ENCODE assay signal across 1 cellular context in genomic region chr19:37511186-37511585, GRCh38.
TF ChIP-seq lines count a peak whose summit lies in the region.

No MANE protein-coding gene starts in this region.

TF ChIP-seq in A549, 52 proteins besides CTCF, POLR2A, EP300 and RAD21:
- TF ChIP-seq MAZ (IDR thresholded peaks at IDR 0.05; ENCODE audit: borderline replicate concordance, low read depth, low read length) (no peak), MYC (IDR thresholded peaks at IDR 0.05; ENCODE audit: borderline replicate concordance, low read length) (no peak), MAX (IDR thresholded peaks at IDR 0.05) (no peak), HES2 (IDR thresholded peaks at IDR 0.05) (no peak)
TF ChIP-seq in A549: peak in this region for 0.
